2 cellular contexts compared by ENCODE assay signal in the genomic region with DNA sequence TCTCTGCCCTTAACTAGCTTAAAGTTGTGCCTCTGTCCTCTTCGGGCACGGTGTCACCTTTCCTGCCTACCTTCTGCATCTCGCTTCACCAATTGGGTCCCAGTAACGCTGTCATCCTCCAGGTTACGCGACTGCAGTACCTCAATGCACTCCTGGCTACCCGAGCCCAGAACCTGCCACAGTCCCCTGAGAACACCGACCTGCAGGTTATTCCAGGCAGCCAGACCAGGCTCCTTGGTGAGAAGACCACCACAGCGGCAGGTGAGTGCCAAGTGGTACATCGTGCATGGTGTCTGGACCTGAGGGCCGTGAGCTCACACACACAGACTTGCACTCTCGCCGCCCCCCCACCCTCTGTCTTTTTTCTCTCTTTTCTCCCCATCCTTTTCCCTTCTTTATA.
TF ChIP-seq lines count a peak whose summit lies in the region.

No MANE protein-coding gene starts in this region.

TF ChIP-seq in HepG2, 621 proteins besides CTCF, POLR2A, EP300 and RAD21:
- TF ChIP-seq MLLT10 (CRISPR knock-in tag; IDR thresholded peaks at IDR 0.05) (no peak), RBM22 (optimal IDR thresholded peaks at IDR 0.05; ENCODE audit: low read length) (peak; percentile 17)

TF ChIP-seq in SK-N-SH treated with all-trans-retinoic acid at 6 μM for 48 hours, 23 proteins besides CTCF, POLR2A, EP300 and RAD21:
- no peak for TF ChIP-seq ZNF8 (CRISPR knock-in tag; IDR thresholded peaks at IDR 0.05)
- TF ChIP-seq ESRRG (CRISPR knock-in tag; IDR thresholded peaks at IDR 0.05), result no peak
- no peak for TF ChIP-seq ISL1 (CRISPR knock-in tag; IDR thresholded peaks at IDR 0.05)
- TF ChIP-seq OSR1 (CRISPR knock-in tag; IDR thresholded peaks at IDR 0.05), result no peak
- TF ChIP-seq, protein P1, sequence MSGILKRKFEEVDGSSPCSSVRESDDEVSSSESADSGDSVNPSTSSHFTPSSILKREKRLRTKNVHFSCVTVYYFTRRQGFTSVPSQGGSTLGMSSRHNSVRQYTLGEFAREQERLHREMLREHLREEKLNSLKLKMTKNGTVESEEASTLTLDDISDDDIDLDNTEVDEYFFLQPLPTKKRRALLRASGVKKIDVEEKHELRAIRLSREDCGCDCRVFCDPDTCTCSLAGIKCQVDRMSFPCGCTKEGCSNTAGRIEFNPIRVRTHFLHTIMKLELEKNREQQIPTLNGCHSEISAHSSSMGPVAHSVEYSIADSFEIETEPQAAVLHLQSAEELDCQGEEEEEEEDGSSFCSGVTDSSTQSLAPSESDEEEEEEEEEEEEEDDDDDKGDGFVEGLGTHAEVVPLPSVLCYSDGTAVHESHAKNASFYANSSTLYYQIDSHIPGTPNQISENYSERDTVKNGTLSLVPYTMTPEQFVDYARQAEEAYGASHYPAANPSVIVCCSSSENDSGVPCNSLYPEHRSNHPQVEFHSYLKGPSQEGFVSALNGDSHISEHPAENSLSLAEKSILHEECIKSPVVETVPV (CRISPR knock-in tag; IDR thresholded peaks at IDR 0.05), result no peak
- TF ChIP-seq, protein P2, sequence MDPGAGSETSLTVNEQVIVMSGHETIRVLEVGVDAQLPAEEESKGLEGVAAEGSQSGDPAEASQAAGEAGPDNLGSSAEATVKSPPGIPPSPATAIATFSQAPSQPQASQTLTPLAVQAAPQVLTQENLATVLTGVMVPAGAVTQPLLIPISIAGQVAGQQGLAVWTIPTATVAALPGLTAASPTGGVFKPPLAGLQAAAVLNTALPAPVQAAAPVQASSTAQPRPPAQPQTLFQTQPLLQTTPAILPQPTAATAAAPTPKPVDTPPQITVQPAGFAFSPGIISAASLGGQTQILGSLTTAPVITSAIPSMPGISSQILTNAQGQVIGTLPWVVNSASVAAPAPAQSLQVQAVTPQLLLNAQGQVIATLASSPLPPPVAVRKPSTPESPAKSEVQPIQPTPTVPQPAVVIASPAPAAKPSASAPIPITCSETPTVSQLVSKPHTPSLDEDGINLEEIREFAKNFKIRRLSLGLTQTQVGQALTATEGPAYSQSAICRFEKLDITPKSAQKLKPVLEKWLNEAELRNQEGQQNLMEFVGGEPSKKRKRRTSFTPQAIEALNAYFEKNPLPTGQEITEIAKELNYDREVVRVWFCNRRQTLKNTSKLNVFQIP (CRISPR knock-in tag; IDR thresholded peaks at IDR 0.05; ENCODE audit: borderline replicate concordance, low read depth), result no peak
- no peak for TF ChIP-seq ZC3H10 (CRISPR knock-in tag; IDR thresholded peaks at IDR 0.05)
- no peak for TF ChIP-seq ARNTL (CRISPR knock-in tag; IDR thresholded peaks at IDR 0.05; ENCODE audit: borderline replicate concordance, low read depth)
- no peak for TF ChIP-seq BACH2 (CRISPR knock-in tag; IDR thresholded peaks at IDR 0.05; ENCODE audit: borderline replicate concordance)
- TF ChIP-seq, protein P3, sequence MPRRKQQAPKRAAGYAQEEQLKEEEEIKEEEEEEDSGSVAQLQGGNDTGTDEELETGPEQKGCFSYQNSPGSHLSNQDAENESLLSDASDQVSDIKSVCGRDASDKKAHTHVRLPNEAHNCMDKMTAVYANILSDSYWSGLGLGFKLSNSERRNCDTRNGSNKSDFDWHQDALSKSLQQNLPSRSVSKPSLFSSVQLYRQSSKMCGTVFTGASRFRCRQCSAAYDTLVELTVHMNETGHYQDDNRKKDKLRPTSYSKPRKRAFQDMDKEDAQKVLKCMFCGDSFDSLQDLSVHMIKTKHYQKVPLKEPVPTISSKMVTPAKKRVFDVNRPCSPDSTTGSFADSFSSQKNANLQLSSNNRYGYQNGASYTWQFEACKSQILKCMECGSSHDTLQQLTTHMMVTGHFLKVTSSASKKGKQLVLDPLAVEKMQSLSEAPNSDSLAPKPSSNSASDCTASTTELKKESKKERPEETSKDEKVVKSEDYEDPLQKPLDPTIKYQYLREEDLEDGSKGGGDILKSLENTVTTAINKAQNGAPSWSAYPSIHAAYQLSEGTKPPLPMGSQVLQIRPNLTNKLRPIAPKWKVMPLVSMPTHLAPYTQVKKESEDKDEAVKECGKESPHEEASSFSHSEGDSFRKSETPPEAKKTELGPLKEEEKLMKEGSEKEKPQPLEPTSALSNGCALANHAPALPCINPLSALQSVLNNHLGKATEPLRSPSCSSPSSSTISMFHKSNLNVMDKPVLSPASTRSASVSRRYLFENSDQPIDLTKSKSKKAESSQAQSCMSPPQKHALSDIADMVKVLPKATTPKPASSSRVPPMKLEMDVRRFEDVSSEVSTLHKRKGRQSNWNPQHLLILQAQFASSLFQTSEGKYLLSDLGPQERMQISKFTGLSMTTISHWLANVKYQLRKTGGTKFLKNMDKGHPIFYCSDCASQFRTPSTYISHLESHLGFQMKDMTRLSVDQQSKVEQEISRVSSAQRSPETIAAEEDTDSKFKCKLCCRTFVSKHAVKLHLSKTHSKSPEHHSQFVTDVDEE (CRISPR knock-in tag; IDR thresholded peaks at IDR 0.05), result no peak
- TF ChIP-seq ZFP3 (CRISPR knock-in tag; IDR thresholded peaks at IDR 0.05), result no peak
- TF ChIP-seq ZNF70 (CRISPR knock-in tag; IDR thresholded peaks at IDR 0.05), result no peak
- no peak for TF ChIP-seq TOX (CRISPR knock-in tag; IDR thresholded peaks at IDR 0.05; ENCODE audit: borderline replicate concordance)
- TF ChIP-seq, protein P4, sequence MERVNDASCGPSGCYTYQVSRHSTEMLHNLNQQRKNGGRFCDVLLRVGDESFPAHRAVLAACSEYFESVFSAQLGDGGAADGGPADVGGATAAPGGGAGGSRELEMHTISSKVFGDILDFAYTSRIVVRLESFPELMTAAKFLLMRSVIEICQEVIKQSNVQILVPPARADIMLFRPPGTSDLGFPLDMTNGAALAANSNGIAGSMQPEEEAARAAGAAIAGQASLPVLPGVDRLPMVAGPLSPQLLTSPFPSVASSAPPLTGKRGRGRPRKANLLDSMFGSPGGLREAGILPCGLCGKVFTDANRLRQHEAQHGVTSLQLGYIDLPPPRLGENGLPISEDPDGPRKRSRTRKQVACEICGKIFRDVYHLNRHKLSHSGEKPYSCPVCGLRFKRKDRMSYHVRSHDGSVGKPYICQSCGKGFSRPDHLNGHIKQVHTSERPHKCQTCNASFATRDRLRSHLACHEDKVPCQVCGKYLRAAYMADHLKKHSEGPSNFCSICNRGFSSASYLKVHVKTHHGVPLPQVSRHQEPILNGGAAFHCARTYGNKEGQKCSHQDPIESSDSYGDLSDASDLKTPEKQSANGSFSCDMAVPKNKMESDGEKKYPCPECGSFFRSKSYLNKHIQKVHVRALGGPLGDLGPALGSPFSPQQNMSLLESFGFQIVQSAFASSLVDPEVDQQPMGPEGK (CRISPR knock-in tag; IDR thresholded peaks at IDR 0.05; ENCODE audit: borderline replicate concordance), result no peak
- TF ChIP-seq CSDC2 (CRISPR knock-in tag; IDR thresholded peaks at IDR 0.05), result no peak
- no peak for TF ChIP-seq ZFP30 (CRISPR knock-in tag; IDR thresholded peaks at IDR 0.05)
- TF ChIP-seq TCF4 (CRISPR knock-in tag; IDR thresholded peaks at IDR 0.05; ENCODE audit: borderline replicate concordance), result no peak
- no peak for TF ChIP-seq GLIS3 (CRISPR knock-in tag; IDR thresholded peaks at IDR 0.05)
